In the genomic region with DNA sequence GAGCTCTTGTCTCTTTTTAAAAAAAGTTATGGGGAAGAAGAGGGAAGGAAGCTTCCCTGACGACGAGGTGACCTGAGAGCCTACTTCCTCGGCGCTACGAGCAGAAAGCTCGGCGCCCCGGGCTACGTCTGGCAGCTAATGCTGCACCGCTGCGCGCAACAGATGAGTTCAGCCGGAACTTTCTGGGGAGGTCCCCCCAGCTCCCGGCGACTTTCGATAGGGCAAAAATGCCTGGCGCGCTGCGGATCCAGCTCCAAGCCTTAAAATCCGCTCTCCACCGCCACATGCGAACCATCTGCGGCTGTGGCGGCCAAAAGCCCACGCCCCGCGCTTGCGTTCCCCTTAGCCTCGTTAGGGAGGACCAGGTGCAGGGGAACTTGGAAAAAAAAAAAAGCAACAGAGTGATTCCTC, we compare ENCODE assay signal across 8 cellular contexts. TPM values are rescaled to one million over a fixed set of nuclear protein-coding genes. Genes with fewer than 3 reads are reported as not detected.
DNase-seq lines count a peak whose midpoint lies in the region; ATAC-seq and TF ChIP-seq lines count a peak whose summit lies in the region.

No MANE protein-coding gene starts in this region.

- H3K27me3 ChIP-seq in mononuclear cell (ENCODE audit: insufficient read depth, low read length) = no peaks in the 10 kb centered on the region

- ATAC-seq in HG02943 (IDR thresholded peaks at IDR 0.05; ENCODE audit: low read depth, unreplicated experiment) = peak; percentile 37

- H3K4me3 Mint-ChIP-seq in endothelial cell (ENCODE audit: unreplicated experiment) = peak overlapping the region; percentile 96

- peak overlapping the region; percentile 93 for H3K4me3 ChIP-seq in mononuclear cell (ENCODE audit: low read length)

- H3K9me3 Mint-ChIP-seq in endothelial cell (ENCODE audit: unreplicated experiment) = no peaks in the 10 kb centered on the region

- DNase-seq in NCI-H1105 treated with DMSO at 0.1 percent for 48 hours (lab: John Stamatoyannopoulos, UW) = peak; percentile 29
- DNase-seq in NCI-H1105 (lab: John Stamatoyannopoulos, UW) = no peak
- DNase-seq in NCI-H82 treated with DMSO at 0.1 percent for 48 hours (lab: John Stamatoyannopoulos, UW; ENCODE audit: unreplicated experiment) = peak; percentile 10
- peak; percentile 44 for DNase-seq in activated CD8-positive, alpha-beta memory T cell treated with anti-CD3 and anti-CD28 coated beads, Interleukin-2, amount 50 U/mL, for 1 hour (ENCODE audit: extremely low read depth)
- peak; percentile 61 for DNase-seq in endothelial cell (ENCODE audit: low spot score)
- peak; percentile 81 for DNase-seq in stimulated activated CD8-positive, alpha-beta memory T cell treated with anti-CD3 and anti-CD28 coated beads, Interleukin-4, amount 100 ng/mL, for 48 hours

- no peak for TF ChIP-seq CTCF in endothelial cell (IDR thresholded peaks at IDR 0.05; ENCODE audit: unreplicated experiment)

- H3K27me3 Mint-ChIP-seq in endothelial cell (ENCODE audit: unreplicated experiment) = peaks cover 2% of the 10 kb centered on the region

- H3K4me1 ChIP-seq in mononuclear cell (ENCODE audit: insufficient read depth, low read length) = peaks cover 17% of the 10 kb centered on the region

- no peaks in the 10 kb centered on the region for H3K9me3 ChIP-seq in mononuclear cell (ENCODE audit: low read depth, low read length)

- peaks cover 21% of the 10 kb centered on the region for H3K4me1 Mint-ChIP-seq in endothelial cell (ENCODE audit: unreplicated experiment)

- H3K27ac Mint-ChIP-seq in endothelial cell (ENCODE audit: unreplicated experiment) = peak overlapping the region; percentile 98

- H3K36me3 Mint-ChIP-seq in endothelial cell (ENCODE audit: low read depth, unreplicated experiment) = peaks cover 4% of the 10 kb centered on the region

RNA-seq across cellular contexts. Expression of a gene that starts 0.6 kb away (rescaled TPM):
- 20.4 TPM for total RNA-seq in endothelial cell (ENCODE audit: unreplicated experiment)
- 26.6 TPM for total RNA-seq in mononuclear cell

RNA-seq across cellular contexts. Expression of a gene that starts 14.2 kb away (rescaled TPM):
- 2.3 TPM for total RNA-seq in endothelial cell (ENCODE audit: unreplicated experiment)
- total RNA-seq in mononuclear cell = 0.42 TPM
